8 cellular contexts compared by ENCODE assay signal in genomic region chr19:17554968-17555479, GRCh38. TPM values are rescaled to one million over a fixed set of nuclear protein-coding genes. Genes with fewer than 3 reads are reported as not detected.
DNase-seq lines count a peak whose midpoint lies in the region; ATAC-seq and TF ChIP-seq lines count a peak whose summit lies in the region.

No MANE protein-coding gene starts in this region.

- peak overlapping the region; percentile 83 for H3K4me2 ChIP-seq in IMR-90 (ENCODE audit: low read depth, low read length)

- POLR2A ChIA-PET in IMR-90 (lab: Charles Lee; ENCODE audit: unreplicated experiment), result no interaction called here

- peak overlapping the region; percentile 74; the same call in 1 of the 2 replicates for H2AK5ac ChIP-seq in IMR-90 (ENCODE audit: low read depth, low read length)

- TF ChIP-seq CTCF in CD14-positive monocyte (IDR thresholded peaks at IDR 0.05) (no peak), IMR-90 (conservative IDR thresholded peaks at IDR 0.05; ENCODE audit: low read depth, low read length) (no peak), coronary artery (IDR thresholded peaks at IDR 0.05) (no peak), neural crest cell (conservative IDR thresholded peaks at IDR 0.05) (no peak)

- H2BK120ac ChIP-seq in IMR-90 (ENCODE audit: low read depth, low read length), result peak overlapping the region; percentile 73; the same call in 1 of the 2 replicates

- 0 out of 2 replicates have a peak overlapping the region, but pooled peaks have one; percentile 20 for H3K14ac ChIP-seq in IMR-90 (replicated peaks; ENCODE audit: low read depth, low read length)

- intact Hi-C loops in CD14-positive monocyte (cut with micrococcal nuclease) (loop anchor here (5.0 kb wide), 1 partner anchor 43 kb away; the partner anchor contains the start of gene PGLS (in 2 of the 2)), IMR-90 (cut with micrococcal nuclease) (loop anchor here (5.0 to 10.0 kb wide), 2 partner anchors 43 to 160 kb away; partner anchors contain the start of genes CCDC194 and PGLS)

- H4K5ac ChIP-seq in IMR-90 (ENCODE audit: low read depth, low read length), result peak overlapping the region; percentile 32; the same call in 1 of the 2 replicates

- H3K9me3 Mint-ChIP-seq in CD14-positive monocyte (no peaks in the 10 kb centered on the region), neural crest cell (no peaks in the 10 kb centered on the region)

- H3K27me3 ChIP-seq in IMR-90 (ENCODE audit: control insufficient read depth, insufficient read depth, low read length), result no peaks in the 10 kb centered on the region

- DNase-seq in CD14-positive monocyte (ENCODE audit: low spot score) (no peak), IMR-90 (no peak), coronary artery (ENCODE audit: low spot score) (no peak), neural crest cell (ENCODE audit: low read depth, low spot score) (no peak), HT-29 (ENCODE audit: low spot score) (no peak), NCI-H187 (lab: John Stamatoyannopoulos, UW) (no peak), G401 (ENCODE audit: low spot score) (no peak)

- peak overlapping the region; percentile 26; the same call in 1 of the 2 replicates for H3K23ac ChIP-seq in IMR-90 (ENCODE audit: low read depth, low read length)

- H3K36me3 ChIP-seq in IMR-90 (ENCODE audit: control insufficient read depth, insufficient read depth, low read length), result peaks cover 13% of the 10 kb centered on the region

- H3K56ac ChIP-seq in IMR-90 (ENCODE audit: extremely low read depth, insufficient read depth, low read length), result no peak overlapping the region

- peak overlapping the region; percentile 54 to 83; a peak in 3 of 4 replicates for H4K8ac ChIP-seq in IMR-90 (ENCODE audit: low read depth in 2 of 2, low read length in 2 of 2)

- H2AFZ ChIP-seq in IMR-90 (replicated peaks; ENCODE audit: low read length, poor library complexity), result peak overlapping the region; percentile 93

- no peak for ATAC-seq in IMR-90 (ENCODE audit: low read depth)
- no peak for ATAC-seq in HG02623 (IDR thresholded peaks at IDR 0.05; ENCODE audit: unreplicated experiment)

- peak overlapping the region; percentile 35; the same call in 1 of the 2 replicates for H3K9ac ChIP-seq in IMR-90 (ENCODE audit: low read depth, low read length)

- H3K27me3 Mint-ChIP-seq in CD14-positive monocyte (ENCODE audit: low read depth in 3 of 3), result peaks cover 0 to 3% (median under 1%) of the 10 kb centered on the region in 3 donors
- H3K27me3 Mint-ChIP-seq in neural crest cell (ENCODE audit: low read depth), result no peaks in the 10 kb centered on the region

- no peaks in the 10 kb centered on the region for H4K20me1 ChIP-seq in IMR-90 (ENCODE audit: insufficient read depth, low read length)

- peak overlapping the region; percentile 12; the same call in 1 of the 2 replicates for H2BK20ac ChIP-seq in IMR-90 (ENCODE audit: low read depth, low read length)

- BruUV-seq in IMR-90 (replicated peaks; lab: Mats Ljungman, UMichigan), result no TSS peak

- H3K4me1 Mint-ChIP-seq in CD14-positive monocyte (peaks cover 38% of the 10 kb centered on the region), neural crest cell (peaks cover 19% of the 10 kb centered on the region)

- dilution Hi-C loops in IMR-90 (cut with HindIII; ENCODE audit: low sequenced_read_pairs, unreplicated experiment), result no loop called here

- H3K36me3 Mint-ChIP-seq in CD14-positive monocyte, result peaks cover 8 to 21% of the 10 kb centered on the region in 2 donors
- H3K36me3 Mint-ChIP-seq in neural crest cell (ENCODE audit: low read depth), result peaks cover 5% of the 10 kb centered on the region

- H3K9me3 ChIP-seq in IMR-90 (ENCODE audit: control insufficient read depth, insufficient read depth, low read length), result no peaks in the 10 kb centered on the region

- H3K4me1 ChIP-seq in IMR-90 (ENCODE audit: control insufficient read depth, insufficient read depth, low read length), result peaks cover 3% of the 10 kb centered on the region; the same call in 1 of the 2 replicates

- H3K79me1 ChIP-seq in IMR-90 (ENCODE audit: low read depth in 1 of 2, low read length in 2 of 2), result peaks cover 10 to 32% of the 10 kb centered on the region in 2 experiments

- H3K4me3 Mint-ChIP-seq in CD14-positive monocyte (peak overlapping the region; percentile 65 to 76), neural crest cell (peak overlapping the region; percentile 83)

- 39% methylated on average over 7 of the region's 19 CpGs; no CpG with 5 or more reads in 1 of the 2 experiments for WGBS in IMR-90 (ENCODE audit: extremely low coverage in 2 of 2, insufficient read length in 1 of 2), 2 experiments

- H3K27ac Mint-ChIP-seq in CD14-positive monocyte, result peak overlapping the region; percentile 37 to 88 (median 69)
- H3K27ac Mint-ChIP-seq in neural crest cell (ENCODE audit: unreplicated experiment), result no peak overlapping the region

- in situ Hi-C loops in IMR-90 (cut with MboI; ENCODE audit: low sequenced_read_pairs) (no loop called here), G401 (cut with HindIII; ENCODE audit: low sequenced_read_pairs) (no loop called here)

- peak overlapping the region; percentile 83 for H2AK9ac ChIP-seq in IMR-90 (replicated peaks; ENCODE audit: low read depth, low read length, poor library complexity)

- H4K91ac ChIP-seq in IMR-90 (ENCODE audit: insufficient read depth, low read depth, low read length), result peak overlapping the region; percentile 26

- peak overlapping the region; percentile 81 for H3K4ac ChIP-seq in IMR-90 (ENCODE audit: low read depth, low read length)

- H3K9me1 ChIP-seq in IMR-90 (ENCODE audit: insufficient read depth, low read length), result peaks cover 4% of the 10 kb centered on the region; the same call in 1 of the 2 replicates

- H2BK5ac ChIP-seq in IMR-90 (ENCODE audit: low read depth, low read length, poor library complexity, severe bottlenecking), result peak overlapping the region; percentile 53

- no peak for TF ChIP-seq RAD21 in IMR-90 (IDR thresholded peaks at IDR 0.05; ENCODE audit: low read length)

- H3K27ac ChIP-seq in IMR-90 (ENCODE audit: insufficient read depth, low read length) (peak overlapping the region; percentile 60), coronary artery (peak overlapping the region; percentile 22 to 89)

- peak overlapping the region; percentile 50; the same call in 1 of the 3 replicates for H2BK15ac ChIP-seq in IMR-90 (ENCODE audit: low read depth, low read length)

- peak overlapping the region; percentile 29 for H3K4me3 ChIP-seq in IMR-90 (ENCODE audit: insufficient read depth, low read depth, low read length)
- H3K4me3 ChIP-seq in coronary artery, result peak overlapping the region; percentile 96

- no peak overlapping the region for H3K18ac ChIP-seq in IMR-90 (ENCODE audit: low read depth, low read length)

- TF ChIP-seq POLR2A in IMR-90 (IDR thresholded peaks at IDR 0.05; ENCODE audit: low read depth, low read length), result no peak

- CTCF ChIA-PET in IMR-90 (lab: Yijun Ruan, JAX), result interaction anchor here (0.6 kb wide), 1 partner anchor 9 kb away, joined by 5 read pairs; no protein-coding TSS in a partner anchor

TF ChIP-seq in IMR-90, 13 proteins besides CTCF, POLR2A, EP300 and RAD21 (continues in another document):
- TF ChIP-seq SMC3 (IDR thresholded peaks at IDR 0.05; ENCODE audit: low read depth, low read length) (no peak), RFX5 (IDR thresholded peaks at IDR 0.05; ENCODE audit: low read depth, low read length) (no peak), MXI1 (IDR thresholded peaks at IDR 0.05; ENCODE audit: borderline replicate concordance, low read depth, low read length) (no peak), BHLHE40 (IDR thresholded peaks at IDR 0.05; ENCODE audit: low read depth, low read length) (no peak), ELK1 (IDR thresholded peaks at IDR 0.05; ENCODE audit: borderline replicate concordance, low read depth, low read length) (no peak), RCOR1 (IDR thresholded peaks at IDR 0.05; ENCODE audit: insufficient replicate concordance, low read length) (no peak), MAFK (IDR thresholded peaks at IDR 0.05; ENCODE audit: low read depth, low read length) (no peak), MAZ (IDR thresholded peaks at IDR 0.05; ENCODE audit: borderline replicate concordance, low read depth, low read length) (no peak), CHD1 (IDR thresholded peaks at IDR 0.05; ENCODE audit: low read depth, low read length) (no peak), NFE2L2 (IDR thresholded peaks at IDR 0.05; ENCODE audit: low read depth, low read length) (no peak), FOS (IDR thresholded peaks at IDR 0.05; ENCODE audit: low read depth, low read length) (no peak)
- TF ChIP-seq, protein P1, sequence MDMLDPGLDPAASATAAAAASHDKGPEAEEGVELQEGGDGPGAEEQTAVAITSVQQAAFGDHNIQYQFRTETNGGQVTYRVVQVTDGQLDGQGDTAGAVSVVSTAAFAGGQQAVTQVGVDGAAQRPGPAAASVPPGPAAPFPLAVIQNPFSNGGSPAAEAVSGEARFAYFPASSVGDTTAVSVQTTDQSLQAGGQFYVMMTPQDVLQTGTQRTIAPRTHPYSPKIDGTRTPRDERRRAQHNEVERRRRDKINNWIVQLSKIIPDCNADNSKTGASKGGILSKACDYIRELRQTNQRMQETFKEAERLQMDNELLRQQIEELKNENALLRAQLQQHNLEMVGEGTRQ (IDR thresholded peaks at IDR 0.05; ENCODE audit: low read depth, low read length), result no peak

RNA-seq across cellular contexts. Expression of gene COLGALT1, which starts 0.4 kb away (rescaled TPM):
- 10 to 100 TPM; 66.8 to 68.8 TPM for polyA plus RNA-seq in CD14-positive monocyte
- total RNA-seq in IMR-90 (2012; rRNA removed), result 74.2 and 77.1 TPM in 2 replicates
- 117 and 124 TPM in 2 replicates for polyA plus RNA-seq in IMR-90 (2012; rRNA removed)
- 127 and 204 TPM in 2 replicates for polyA plus RNA-seq in IMR-90 (2012; cell fraction: cytosol; rRNA removed)
- 103 and 152 TPM in 2 replicates for polyA plus RNA-seq in IMR-90 (2012; cell fraction: nucleus; rRNA removed; ENCODE audit: low replicate concordance)
- 78.4 and 81.7 TPM in 2 replicates for total RNA-seq in neural crest cell
- 76.2 and 88.5 TPM in 2 replicates for total RNA-seq in HT-29 (2014; rRNA removed; shearing (Covaris generic))
- total RNA-seq in G401 (2014; rRNA removed; shearing (Covaris generic)), result 73.2 and 75.4 TPM in 2 replicates

RNA-seq across cellular contexts. Expression of gene PGLS, which starts 43.6 kb away (rescaled TPM):
- polyA plus RNA-seq in CD14-positive monocyte (100 to 1,000 TPM; 141 to 158 TPM), IMR-90 (2012; rRNA removed) (74.3 and 92.0 TPM in 2 replicates)
- total RNA-seq in IMR-90 (2012; rRNA removed) (33.9 and 37.2 TPM in 2 replicates), neural crest cell (91.2 and 99.7 TPM in 2 replicates)
- polyA plus RNA-seq in IMR-90 (2012; cell fraction: cytosol; rRNA removed), result 161 and 165 TPM in 2 replicates
- polyA plus RNA-seq in IMR-90 (2012; cell fraction: nucleus; rRNA removed; ENCODE audit: low replicate concordance), result 71.3 and 138 TPM in 2 replicates
- 75.7 and 90.9 TPM in 2 replicates for total RNA-seq in HT-29 (2014; rRNA removed; shearing (Covaris generic))
- total RNA-seq in G401 (2014; rRNA removed; shearing (Covaris generic)), result 111 and 141 TPM in 2 replicates
